In the genomic region with DNA sequence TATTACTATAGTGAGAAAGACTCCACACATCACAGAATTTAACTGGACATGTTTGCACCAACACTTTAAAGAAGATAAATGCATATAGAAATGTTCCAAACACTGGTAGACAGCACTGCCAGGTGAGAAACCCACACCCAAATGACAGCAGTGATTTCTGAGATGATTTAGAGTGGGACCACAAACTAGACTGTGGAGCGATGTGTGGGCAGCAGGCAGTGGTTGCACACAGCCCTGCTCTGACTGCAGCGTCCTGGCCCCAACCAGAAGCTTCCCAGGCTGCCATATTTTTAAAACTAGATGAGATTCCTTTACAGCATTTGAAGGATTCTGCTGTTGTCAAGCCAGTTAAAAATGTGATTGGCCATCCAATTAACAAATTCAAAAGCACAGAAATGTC, we compare ENCODE assay signal across 17 cellular contexts. TPM values are rescaled to one million over a fixed set of nuclear protein-coding genes. Genes with fewer than 3 reads are reported as not detected.
DNase-seq lines count a peak whose midpoint lies in the region; ATAC-seq lines count a peak whose summit lies in the region.
"Had no signal": no experiment of that assay in that cellular context is flagged by ENCODE, and none has a peak within 500 bp of the region (broad histone marks: within the 10 kb centered on the region; RNA-seq: fewer than 3 reads in every experiment).

No MANE protein-coding gene starts in this region.

- no peak overlapping the region for H3K27ac Mint-ChIP-seq in activated CD4-positive, alpha-beta T cell treated with anti-CD3 and anti-CD28 coated beads for 36 hours
- H3K27ac Mint-ChIP-seq in activated CD8-positive, alpha-beta memory T cell treated with anti-CD3 and anti-CD28 coated beads, Interleukin-2, amount 10 ng/mL, durations not matched to agents 7 days and 5 days = no peak overlapping the region
- H3K27ac Mint-ChIP-seq in activated naive CD8-positive, alpha-beta T cell treated with anti-CD3 and anti-CD28 coated beads, Interleukin-2, amount 50 U/mL, for 24 hours = no peak overlapping the region
- no peak overlapping the region for H3K27ac Mint-ChIP-seq in activated naive CD8-positive, alpha-beta T cell treated with anti-CD3 and anti-CD28 coated beads for 36 hours
- no peak overlapping the region for H3K27ac Mint-ChIP-seq in stimulated activated naive CD8-positive, alpha-beta T cell treated with anti-CD3 and anti-CD28 coated beads, Interleukin-15, amount 100 ng/mL, for 72 hours
- H3K27ac Mint-ChIP-seq: CD4-positive, alpha-beta memory T cell; H9 had no signal

- POLR2A ChIA-PET in activated CD4-positive, alpha-beta T cell treated with anti-CD3 and anti-CD28 coated beads for 36 hours (lab: Charles Lee) = interaction anchor here (0.5 kb wide), 1 partner anchor 171 kb away, joined by 3 read pairs; no protein-coding TSS in a partner anchor

- ATAC-seq in activated CD4-positive, alpha-beta T cell treated with anti-CD3 and anti-CD28 coated beads for 36 hours = peak; percentile 64
- ATAC-seq in activated CD8-positive, alpha-beta memory T cell treated with anti-CD3 and anti-CD28 coated beads, Interleukin-2, amount 10 ng/mL, durations not matched to agents 7 days and 5 days = no peak
- ATAC-seq in activated naive CD8-positive, alpha-beta T cell treated with anti-CD3 and anti-CD28 coated beads, Interleukin-2, amount 50 U/mL, for 24 hours = peak; percentile 78
- peak; percentile 73 for ATAC-seq in stimulated activated naive CD8-positive, alpha-beta T cell treated with anti-CD3 and anti-CD28 coated beads, Interleukin-15, amount 100 ng/mL, for 72 hours
- ATAC-seq: A549 had no signal

- intact Hi-C loops in activated CD4-positive, alpha-beta T cell treated with anti-CD3 and anti-CD28 coated beads for 36 hours (cut with DNase I, micrococcal nuclease) = no loop called here
- intact Hi-C loops in cardiac septum (cut with DNase I) = no loop called here

- H3K36me3 Mint-ChIP-seq in activated CD4-positive, alpha-beta T cell treated with anti-CD3 and anti-CD28 coated beads for 36 hours (ENCODE audit: low read depth) = no peaks in the 10 kb centered on the region
- no peaks in the 10 kb centered on the region for H3K36me3 Mint-ChIP-seq in activated CD8-positive, alpha-beta memory T cell treated with anti-CD3 and anti-CD28 coated beads, Interleukin-2, amount 10 ng/mL, durations not matched to agents 7 days and 5 days
- H3K36me3 Mint-ChIP-seq in activated naive CD8-positive, alpha-beta T cell treated with anti-CD3 and anti-CD28 coated beads, Interleukin-2, amount 50 U/mL, for 24 hours (ENCODE audit: low read depth) = no peaks in the 10 kb centered on the region
- H3K36me3 Mint-ChIP-seq in activated naive CD8-positive, alpha-beta T cell treated with anti-CD3 and anti-CD28 coated beads for 36 hours = no peaks in the 10 kb centered on the region
- H3K36me3 Mint-ChIP-seq: CD4-positive, alpha-beta memory T cell had no signal

- peaks cover 16% of the 10 kb centered on the region for H3K27me3 Mint-ChIP-seq in activated CD4-positive, alpha-beta T cell treated with anti-CD3 and anti-CD28 coated beads for 36 hours
- peaks cover 51% of the 10 kb centered on the region for H3K27me3 Mint-ChIP-seq in activated CD8-positive, alpha-beta memory T cell treated with anti-CD3 and anti-CD28 coated beads, Interleukin-2, amount 10 ng/mL, durations not matched to agents 7 days and 5 days
- peaks cover 9% of the 10 kb centered on the region for H3K27me3 Mint-ChIP-seq in activated naive CD8-positive, alpha-beta T cell treated with anti-CD3 and anti-CD28 coated beads, Interleukin-2, amount 50 U/mL, for 24 hours
- H3K27me3 Mint-ChIP-seq in activated naive CD8-positive, alpha-beta T cell treated with anti-CD3 and anti-CD28 coated beads for 36 hours = peaks cover 24% of the 10 kb centered on the region
- H3K27me3 Mint-ChIP-seq in stimulated activated naive CD8-positive, alpha-beta T cell treated with anti-CD3 and anti-CD28 coated beads, Interleukin-15, amount 100 ng/mL, for 72 hours = peaks cover 18% of the 10 kb centered on the region

- no peak overlapping the region for H3K4me3 Mint-ChIP-seq in activated CD4-positive, alpha-beta T cell treated with anti-CD3 and anti-CD28 coated beads for 36 hours
- no peak overlapping the region for H3K4me3 Mint-ChIP-seq in activated CD8-positive, alpha-beta memory T cell treated with anti-CD3 and anti-CD28 coated beads, Interleukin-2, amount 10 ng/mL, durations not matched to agents 7 days and 5 days
- H3K4me3 Mint-ChIP-seq in activated naive CD8-positive, alpha-beta T cell treated with anti-CD3 and anti-CD28 coated beads, Interleukin-2, amount 50 U/mL, for 24 hours = no peak overlapping the region
- no peak overlapping the region for H3K4me3 Mint-ChIP-seq in activated naive CD8-positive, alpha-beta T cell treated with anti-CD3 and anti-CD28 coated beads for 36 hours
- no peak overlapping the region for H3K4me3 Mint-ChIP-seq in stimulated activated naive CD8-positive, alpha-beta T cell treated with anti-CD3 and anti-CD28 coated beads, Interleukin-15, amount 100 ng/mL, for 72 hours
- H3K4me3 Mint-ChIP-seq: CD4-positive, alpha-beta memory T cell; H9 had no signal

- DNase-seq in activated CD4-positive, alpha-beta T cell treated with anti-CD3 and anti-CD28 coated beads for 36 hours = peak; percentile 37
- DNase-seq in activated CD4-positive, alpha-beta T cell treated with anti-CD3 and anti-CD28 coated beads for 1 hour = no peak
- peak; percentile 45 for DNase-seq in activated CD8-positive, alpha-beta memory T cell treated with anti-CD3 and anti-CD28 coated beads, Interleukin-2, amount 10 ng/mL, durations not matched to agents 7 days and 5 days
- DNase-seq in activated CD8-positive, alpha-beta memory T cell treated with anti-CD3 and anti-CD28 coated beads, Interleukin-2, amount 50 U/mL, for 48 hours = no peak
- DNase-seq in activated naive CD8-positive, alpha-beta T cell treated with anti-CD3 and anti-CD28 coated beads, Interleukin-2, amount 50 U/mL, for 24 hours = no peak
- DNase-seq in activated naive CD8-positive, alpha-beta T cell treated with anti-CD3 and anti-CD28 coated beads for 36 hours = no peak
- DNase-seq in stimulated activated naive CD8-positive, alpha-beta T cell treated with anti-CD3 and anti-CD28 coated beads, Interleukin-15, amount 100 ng/mL, for 72 hours = peak in 1 of 2 donors; percentile 21
- no peak for DNase-seq in cardiac septum (ENCODE audit: low spot score)
- DNase-seq: AML-193; CD4-positive, alpha-beta memory T cell; DMS153; DMS79; GF-D8; H9 had no signal

- no peaks in the 10 kb centered on the region for H3K9me3 Mint-ChIP-seq in activated CD4-positive, alpha-beta T cell treated with anti-CD3 and anti-CD28 coated beads for 36 hours (ENCODE audit: low read depth)
- H3K9me3 Mint-ChIP-seq in activated CD8-positive, alpha-beta memory T cell treated with anti-CD3 and anti-CD28 coated beads, Interleukin-2, amount 10 ng/mL, durations not matched to agents 7 days and 5 days (ENCODE audit: low read depth) = no peaks in the 10 kb centered on the region
- H3K9me3 Mint-ChIP-seq in activated naive CD8-positive, alpha-beta T cell treated with anti-CD3 and anti-CD28 coated beads, Interleukin-2, amount 50 U/mL, for 24 hours = no peaks in the 10 kb centered on the region
- no peaks in the 10 kb centered on the region for H3K9me3 Mint-ChIP-seq in activated naive CD8-positive, alpha-beta T cell treated with anti-CD3 and anti-CD28 coated beads for 36 hours
- no peaks in the 10 kb centered on the region for H3K9me3 Mint-ChIP-seq in stimulated activated naive CD8-positive, alpha-beta T cell treated with anti-CD3 and anti-CD28 coated beads, Interleukin-15, amount 100 ng/mL, for 72 hours

- CTCF ChIA-PET in activated CD4-positive, alpha-beta T cell treated with anti-CD3 and anti-CD28 coated beads for 36 hours (lab: Charles Lee) = no interaction called here
- CTCF ChIA-PET in activated CD8-positive, alpha-beta memory T cell treated with anti-CD3 and anti-CD28 coated beads, Interleukin-2, amount 10 ng/mL, durations not matched to agents 7 days and 5 days (lab: Charles Lee) = no interaction called here

- peaks cover 3% of the 10 kb centered on the region for H3K4me1 Mint-ChIP-seq in activated CD4-positive, alpha-beta T cell treated with anti-CD3 and anti-CD28 coated beads for 36 hours
- H3K4me1 Mint-ChIP-seq in activated CD8-positive, alpha-beta memory T cell treated with anti-CD3 and anti-CD28 coated beads, Interleukin-2, amount 10 ng/mL, durations not matched to agents 7 days and 5 days = peaks cover 6% of the 10 kb centered on the region
- peaks cover 2% of the 10 kb centered on the region for H3K4me1 Mint-ChIP-seq in activated naive CD8-positive, alpha-beta T cell treated with anti-CD3 and anti-CD28 coated beads, Interleukin-2, amount 50 U/mL, for 24 hours
- peaks cover 4% of the 10 kb centered on the region for H3K4me1 Mint-ChIP-seq in activated naive CD8-positive, alpha-beta T cell treated with anti-CD3 and anti-CD28 coated beads for 36 hours
- no peaks in the 10 kb centered on the region for H3K4me1 Mint-ChIP-seq in stimulated activated naive CD8-positive, alpha-beta T cell treated with anti-CD3 and anti-CD28 coated beads, Interleukin-15, amount 100 ng/mL, for 72 hours
- H3K4me1 Mint-ChIP-seq: CD4-positive, alpha-beta memory T cell; H9 had no signal

RNA-seq across cellular contexts. Expression of gene COMMD3, which starts 47.7 kb away (rescaled TPM):
- 10 to 100 TPM; 53.8 to 77.1 TPM for total RNA-seq in activated CD4-positive, alpha-beta T cell treated with anti-CD3 and anti-CD28 coated beads for 36 hours
- total RNA-seq in activated CD8-positive, alpha-beta memory T cell treated with anti-CD3 and anti-CD28 coated beads, Interleukin-2, amount 10 ng/mL, durations not matched to agents 7 days and 5 days = 100 to 1,000 TPM in 1 of 2 experiments, 10 to 100 TPM in 1; 70.6 to 103 TPM
- total RNA-seq in activated naive CD8-positive, alpha-beta T cell treated with anti-CD3 and anti-CD28 coated beads for 36 hours = 10 to 100 TPM; 46.8 to 53.5 TPM
- 71.6 TPM for total RNA-seq in cardiac septum

RNA-seq across cellular contexts. Expression of gene EBLN1, which starts 50.7 kb away (rescaled TPM):
- not detected for total RNA-seq in activated CD4-positive, alpha-beta T cell treated with anti-CD3 and anti-CD28 coated beads for 36 hours
- not detected for total RNA-seq in activated CD8-positive, alpha-beta memory T cell treated with anti-CD3 and anti-CD28 coated beads, Interleukin-2, amount 10 ng/mL, durations not matched to agents 7 days and 5 days
- not detected for total RNA-seq in activated naive CD8-positive, alpha-beta T cell treated with anti-CD3 and anti-CD28 coated beads for 36 hours
- total RNA-seq in cardiac septum = not detected
- total RNA-seq: CD4-positive, alpha-beta memory T cell; Daoy; H1; H9 had no signal

RNA-seq across cellular contexts. Expression of gene BMI1, which starts 52.4 kb away (rescaled TPM):
- 10 to 100 TPM; 52.9 to 55.2 TPM for total RNA-seq in activated CD4-positive, alpha-beta T cell treated with anti-CD3 and anti-CD28 coated beads for 36 hours
- total RNA-seq in activated CD8-positive, alpha-beta memory T cell treated with anti-CD3 and anti-CD28 coated beads, Interleukin-2, amount 10 ng/mL, durations not matched to agents 7 days and 5 days = 10 to 100 TPM; 45.9 to 74.6 TPM
- total RNA-seq in activated naive CD8-positive, alpha-beta T cell treated with anti-CD3 and anti-CD28 coated beads for 36 hours = 10 to 100 TPM; 59.2 to 59.6 TPM
- total RNA-seq in cardiac septum = 44.1 TPM

Comparison
In these comparisons a context has a peak if more than half of its experiments do, and no peak if none do; other contexts are left out.
1. DNase-seq: peak in activated CD4-positive, alpha-beta T cell treated with anti-CD3 and anti-CD28 coated beads for 36 hours (single experiment) and activated CD8-positive, alpha-beta memory T cell treated with anti-CD3 and anti-CD28 coated beads, Interleukin-2, amount 10 ng/mL, durations not matched to agents 7 days and 5 days (single experiment); none in activated CD4-positive, alpha-beta T cell treated with anti-CD3 and anti-CD28 coated beads for 1 hour (single experiment), activated CD8-positive, alpha-beta memory T cell treated with anti-CD3 and anti-CD28 coated beads, Interleukin-2, amount 50 U/mL, for 48 hours (single experiment), activated naive CD8-positive, alpha-beta T cell treated with anti-CD3 and anti-CD28 coated beads, Interleukin-2, amount 50 U/mL, for 24 hours (single experiment), activated naive CD8-positive, alpha-beta T cell treated with anti-CD3 and anti-CD28 coated beads for 36 hours (single experiment) and cardiac septum (single experiment).